1 cellular context compared by ENCODE assay signal in genomic region chr11:114168086-114168448, GRCh38.
TF ChIP-seq lines count a peak whose summit lies in the region.

No MANE protein-coding gene starts in this region.

TF ChIP-seq in K562, 482 proteins besides CTCF, POLR2A, EP300 and RAD21 (continued from another document):
- TF ChIP-seq SRSF9 (IDR thresholded peaks at IDR 0.05; ENCODE audit: borderline replicate concordance, low read depth, low read length) (no peak), IRF9 (tag; IDR thresholded peaks at IDR 0.05) (no peak), ZNF224 (CRISPR knock-in tag; IDR thresholded peaks at IDR 0.05) (no peak), MCM3 (IDR thresholded peaks at IDR 0.05) (no peak), TEAD4 (IDR thresholded peaks at IDR 0.05; ENCODE audit: low read length) (no peak), TEAD4 (CRISPR knock-in tag; IDR thresholded peaks at IDR 0.05; ENCODE audit: borderline replicate concordance) (no peak)
- TF ChIP-seq, protein P1, sequence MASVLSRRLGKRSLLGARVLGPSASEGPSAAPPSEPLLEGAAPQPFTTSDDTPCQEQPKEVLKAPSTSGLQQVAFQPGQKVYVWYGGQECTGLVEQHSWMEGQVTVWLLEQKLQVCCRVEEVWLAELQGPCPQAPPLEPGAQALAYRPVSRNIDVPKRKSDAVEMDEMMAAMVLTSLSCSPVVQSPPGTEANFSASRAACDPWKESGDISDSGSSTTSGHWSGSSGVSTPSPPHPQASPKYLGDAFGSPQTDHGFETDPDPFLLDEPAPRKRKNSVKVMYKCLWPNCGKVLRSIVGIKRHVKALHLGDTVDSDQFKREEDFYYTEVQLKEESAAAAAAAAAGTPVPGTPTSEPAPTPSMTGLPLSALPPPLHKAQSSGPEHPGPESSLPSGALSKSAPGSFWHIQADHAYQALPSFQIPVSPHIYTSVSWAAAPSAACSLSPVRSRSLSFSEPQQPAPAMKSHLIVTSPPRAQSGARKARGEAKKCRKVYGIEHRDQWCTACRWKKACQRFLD (CRISPR knock-in tag; IDR thresholded peaks at IDR 0.05): no peak
